In genomic region chr18:28208268-28208667, GRCh38 we compare ENCODE assay signal across 22 cellular contexts. TPM values are rescaled to one million over a fixed set of nuclear protein-coding genes. Genes with fewer than 3 reads are reported as not detected.
"Had no signal": no experiment of that assay in that cellular context is flagged by ENCODE, and none has a peak within 500 bp of the region (broad histone marks: within the 10 kb centered on the region; RNA-seq: fewer than 3 reads in every experiment).

No MANE protein-coding gene starts in this region.

- H3K4me1 ChIP-seq: colonic mucosa, neural progenitor cell, tibial nerve, upper lobe of right lung, vagina had no signal

- H3K4me2 ChIP-seq: neural progenitor cell had no signal

- H3K9me3 ChIP-seq: colonic mucosa, mucosa of descending colon, ovary, tibial nerve, upper lobe of right lung, vagina had no signal

- DNase-seq: colonic mucosa; endodermal cell; foreskin melanocyte; head of caudate nucleus; hippocampal formation; islet precursor cell; mammary epithelial cell; mucosa of descending colon; naive thymus-derived CD8-positive, alpha-beta T cell; nucleus accumbens; ovary; right cardiac atrium; small intestine; stimulated activated CD4-positive, alpha-beta T cell treated with anti-CD3 and anti-CD28 coated beads, Interleukin-4, amount 100 ng/mL, for 1 hour; stimulated activated CD8-positive, alpha-beta memory T cell treated with anti-CD3 and anti-CD28 coated beads, Interleukin-4, amount 100 ng/mL, for 48 hours; stimulated activated naive CD8-positive, alpha-beta T cell treated with anti-CD3 and anti-CD28 coated beads, Interleukin-15, Interleukin-2, amounts not matched to agents 100 U/mL and 50 U/mL, for 24 hours; upper lobe of right lung had no signal

- H2AFZ ChIP-seq: neural progenitor cell had no signal

- H3K9ac ChIP-seq: neural progenitor cell had no signal

- H3K27ac ChIP-seq: colonic mucosa, neural progenitor cell, ovary, tibial nerve, upper lobe of right lung, vagina had no signal

- H3K4me3 ChIP-seq: colonic mucosa, mucosa of descending colon, neural progenitor cell, ovary, tibial nerve, upper lobe of right lung, vagina had no signal

- ATAC-seq: left lobe of liver; mucosa of descending colon; naive thymus-derived CD8-positive, alpha-beta T cell; right cardiac atrium; stimulated activated effector memory CD8-positive, alpha-beta T cell treated with anti-CD3 and anti-CD28 coated beads, Interleukin-12 subunit alpha, Interleukin-12 subunit beta, amount 100 ng/mL, for 72 hours; stimulated activated naive CD8-positive, alpha-beta T cell treated with anti-CD3 and anti-CD28 coated beads, Interleukin-15, Interleukin-2, amounts not matched to agents 100 U/mL and 50 U/mL, for 24 hours; upper lobe of right lung had no signal

- FAIRE-seq: small intestine had no signal

- H3K27me3 ChIP-seq: colonic mucosa, neural progenitor cell, ovary, tibial nerve, upper lobe of right lung, vagina had no signal

- H3K36me3 ChIP-seq: colonic mucosa, neural progenitor cell, ovary, tibial nerve, upper lobe of right lung, vagina had no signal

RNA-seq across cellular contexts. Expression of gene CDH2, which starts 31.3 kb away (rescaled TPM):
- total RNA-seq: naive thymus-derived CD8-positive, alpha-beta T cell had no signal
- polyA plus RNA-seq: mammary epithelial cell; naive thymus-derived CD8-positive, alpha-beta T cell had no signal
